In the genomic region with DNA sequence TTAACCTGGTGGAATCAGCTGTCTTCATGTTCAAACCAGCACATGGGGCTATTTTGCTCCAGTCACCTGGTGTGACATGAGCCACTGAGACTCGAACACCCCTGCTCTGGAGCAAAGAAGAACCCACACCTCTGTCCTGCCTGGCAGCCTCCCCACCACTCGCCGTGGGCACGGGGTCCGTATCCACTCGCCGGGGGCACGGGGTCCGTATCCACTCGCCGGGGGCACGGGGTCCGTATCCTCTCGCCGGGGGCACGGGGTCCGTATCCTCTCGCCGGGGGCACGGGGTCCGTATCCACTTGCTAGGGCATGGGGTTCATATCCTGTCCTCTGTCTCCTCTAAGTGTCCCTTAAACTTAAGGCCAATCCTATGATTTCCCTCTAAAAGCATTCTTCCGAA, we compare ENCODE assay signal across 24 cellular contexts.
A peak's percentile ranks its signal among the peaks of the same experiment; 100 is the strongest.
DNase-seq lines count a peak whose midpoint lies in the region; ATAC-seq, FAIRE-seq and TF ChIP-seq lines count a peak whose summit lies in the region.
"Had no signal": no experiment of that assay in that cellular context is flagged by ENCODE, and none has a peak within 500 bp of the region (broad histone marks: within the 10 kb centered on the region; RNA-seq: fewer than 3 reads in every experiment).

No MANE protein-coding gene starts in this region.

- BruUV-seq in HepG2 (replicated peaks; lab: Mats Ljungman, UMichigan): no TSS peak

- H3K36me3 ChIP-seq in HepG2 (replicated peaks in 1 of 2; ENCODE audit: control insufficient read depth in 1 of 2, insufficient read depth in 2 of 2, low read length in 2 of 2): no peaks in the 10 kb centered on the region
- no peaks in the 10 kb centered on the region for H3K36me3 ChIP-seq in right lobe of liver
- H3K36me3 ChIP-seq in kidney (ENCODE audit: control insufficient read depth in 1 of 2, insufficient read depth in 2 of 2, low read length in 2 of 2): no peaks in the 10 kb centered on the region
- H3K36me3 ChIP-seq: BLaER1 had no signal

- H3K36me3 Mint-ChIP-seq in type B pancreatic cell: no peaks in the 10 kb centered on the region
- H3K36me3 Mint-ChIP-seq: CD4-positive, CD25-positive, alpha-beta regulatory T cell had no signal

- H3K4me3 Mint-ChIP-seq in type B pancreatic cell: no peak overlapping the region
- H3K4me3 Mint-ChIP-seq: CD4-positive, CD25-positive, alpha-beta regulatory T cell had no signal

- H3K9me3 ChIP-seq in HepG2 (ENCODE audit: low read length) (no peaks in the 10 kb centered on the region), right lobe of liver (no peaks in the 10 kb centered on the region), kidney (ENCODE audit: control insufficient read depth in 1 of 2, low read length in 2 of 2) (peaks cover 0 to 4% of the 10 kb centered on the region in 2 donors)

- no peak overlapping the region for H3K27ac Mint-ChIP-seq in type B pancreatic cell
- H3K27ac Mint-ChIP-seq: CD4-positive, CD25-positive, alpha-beta regulatory T cell had no signal

- no peaks in the 10 kb centered on the region for H3K79me2 ChIP-seq in HepG2 (ENCODE audit: insufficient read depth, low read length)

- DNase-seq in HepG2 (ENCODE audit: low spot score) (no peak), right lobe of liver (no peak), kidney (peak; percentile 33), sciatic nerve (ENCODE audit: low spot score) (peak; percentile 38), type B pancreatic cell (ENCODE audit: extremely low spot score, unreplicated experiment) (peak; percentile 45), occipital lobe (lab: John Stamatoyannopoulos, UW) (no peak)
- DNase-seq: CD4-positive, CD25-positive, alpha-beta regulatory T cell; Kasumi-1; NCI-H1436; NCI-H187; NCI-H2081 treated with DMSO at 0.1 percent for 48 hours; NCI-H2171; NCI-H226 had no signal

- TF ChIP-seq CTCF in HepG2 (CRISPR knock-in tag; IDR thresholded peaks at IDR 0.05) (no peak), right lobe of liver (IDR thresholded peaks at IDR 0.05) (no peak), kidney (IDR thresholded peaks at IDR 0.05; ENCODE audit: borderline replicate concordance, extremely low read depth, insufficient read depth) (no peak), type B pancreatic cell (conservative IDR thresholded peaks at IDR 0.05) (no peak)

- H3K4me1 ChIP-seq in HepG2 (ENCODE audit: insufficient read depth, low read length): peaks cover 48% of the 10 kb centered on the region
- no peaks in the 10 kb centered on the region for H3K4me1 ChIP-seq in right lobe of liver
- no peaks in the 10 kb centered on the region for H3K4me1 ChIP-seq in kidney (ENCODE audit: control insufficient read depth in 1 of 2, insufficient read depth in 1 of 2, low read depth in 1 of 2, low read length in 2 of 2)

- H3K27me3 ChIP-seq in HepG2 (ENCODE audit: control insufficient read depth in 1 of 2, insufficient read depth in 2 of 2, low read length in 2 of 2) (peaks cover 0 to 3% of the 10 kb centered on the region in 2 experiments; a peak in 1 of 5 replicates), right lobe of liver (no peaks in the 10 kb centered on the region)
- H3K27me3 ChIP-seq: BLaER1 had no signal

- TF ChIP-seq EP300 in HepG2 (IDR thresholded peaks at IDR 0.05; ENCODE audit: low read depth in 2 of 2, low read length in 2 of 2) (no peak), HepG2 (CRISPR knock-in tag; IDR thresholded peaks at IDR 0.05; ENCODE audit: borderline replicate concordance) (no peak)

- H3K27ac ChIP-seq in HepG2 (ENCODE audit: extremely low read length, insufficient read depth, low read length): peak overlapping the region; percentile 65
- H3K27ac ChIP-seq in right lobe of liver: no peak overlapping the region
- H3K27ac ChIP-seq in kidney (ENCODE audit: low read depth in 2 of 2, low read length in 2 of 2): no peak overlapping the region
- H3K27ac ChIP-seq: BLaER1, RWPE1, SK-N-MC had no signal

- POLR2A ChIA-PET in HepG2 (lab: Yijun Ruan, JAX): no interaction called here

- WGBS in HepG2 (ENCODE audit: low lambda C conversion rate): 71% methylated on average over 7 of the region's 22 CpGs
- WGBS in right lobe of liver (ENCODE audit: insufficient coverage, low coverage, low lambda C conversion rate, missing lambda C conversion rate): 36% methylated on average over 2 of the region's 22 CpGs

- H3K27me3 Mint-ChIP-seq in type B pancreatic cell: no peaks in the 10 kb centered on the region

- TF ChIP-seq POLR2A in HepG2 (IDR thresholded peaks at IDR 0.05; ENCODE audit: insufficient read depth in 1 of 2, low read depth in 2 of 2, low read length in 2 of 2) (no peak), right lobe of liver (IDR thresholded peaks at IDR 0.05) (no peak)

- peaks cover 4% of the 10 kb centered on the region for H3K9me3 Mint-ChIP-seq in type B pancreatic cell

- ATAC-seq in HepG2 (peak; percentile 4), right lobe of liver (no peak), sciatic nerve (no peak), GM18858 (IDR thresholded peaks at IDR 0.05; ENCODE audit: unreplicated experiment) (no peak), GM18909 (IDR thresholded peaks at IDR 0.05; ENCODE audit: poor library complexity, unreplicated experiment) (no peak)
- ATAC-seq: Panc1 had no signal

- no peak overlapping the region for H2AFZ ChIP-seq in HepG2 (ENCODE audit: low read length)

- peaks cover 12% of the 10 kb centered on the region; the same call in 1 of the 2 replicates for H4K20me1 ChIP-seq in HepG2 (ENCODE audit: insufficient read depth, low read length)
- H4K20me1 ChIP-seq: BLaER1 had no signal

- peaks cover 19% of the 10 kb centered on the region for H3K4me1 Mint-ChIP-seq in type B pancreatic cell (ENCODE audit: unreplicated experiment)
- H3K4me1 Mint-ChIP-seq: CD4-positive, CD25-positive, alpha-beta regulatory T cell had no signal

- H3K4me2 ChIP-seq in HepG2 (ENCODE audit: low read depth, low read length): peak overlapping the region; percentile 62
- H3K4me2 ChIP-seq: BLaER1 had no signal

- CTCF ChIA-PET in HepG2 (lab: Yijun Ruan, JAX; ENCODE audit: low intra/inter-chr PET ratio, low total read pairs): no interaction called here

- intact Hi-C loops in HepG2 (cut with micrococcal nuclease; ENCODE audit: unreplicated experiment): no loop called here
- intact Hi-C loops in right lobe of liver (cut with DNase I): no loop called here
- intact Hi-C loops in kidney (cut with DNase I): no loop called here
- intact Hi-C loops in sciatic nerve (cut with DNase I): no loop called here

- H3K4me3 ChIP-seq in HepG2 (replicated peaks in 1 of 3; ENCODE audit: insufficient read depth in 1 of 3, low read depth in 2 of 3, low read length in 3 of 3): peak overlapping the region in 2 of 3 experiments; percentile 16 to 53; a peak in 1 of 6 replicates
- no peak overlapping the region for H3K4me3 ChIP-seq in right lobe of liver
- no peak overlapping the region for H3K4me3 ChIP-seq in kidney (ENCODE audit: low read length in 2 of 2)
- H3K4me3 ChIP-seq: BLaER1, K562, SK-N-MC had no signal

- TF ChIP-seq RAD21 in HepG2 (CRISPR knock-in tag; IDR thresholded peaks at IDR 0.05): no peak

- H3K9ac ChIP-seq in HepG2 (ENCODE audit: insufficient read depth, low read depth, low read length) (no peak overlapping the region; the same call in 1 of the 2 replicates), kidney (ENCODE audit: low read length in 2 of 2) (no peak overlapping the region)
- H3K9ac ChIP-seq: BLaER1 had no signal

- in situ Hi-C loops in HepG2 (cut with HindIII; ENCODE audit: extremely low pct_ligation_motif_present, low pct_unique_long_range_greater_than_20kb): no loop called here

- FAIRE-seq in HepG2 (lab: Jason Lieb, UNC) (no peak), kidney (lab: Jason Lieb, UNC) (no peak)
- FAIRE-seq: A204.1, G401.6, GM12891, H54, K562 had no signal

TF ChIP-seq in HepG2, 621 proteins besides CTCF, POLR2A, EP300 and RAD21:
- TF ChIP-seq MIER3 (CRISPR knock-in tag; IDR thresholded peaks at IDR 0.05; ENCODE audit: borderline replicate concordance) (no peak), ZZZ3 (CRISPR knock-in tag; IDR thresholded peaks at IDR 0.05; ENCODE audit: borderline replicate concordance) (0 out of 2 replicates have a peak, but pooled peaks have one; percentile 17), ZNF543 (CRISPR knock-in tag; IDR thresholded peaks at IDR 0.05) (0 out of 2 replicates have a peak, but pooled peaks have one; percentile 17), GTF3A (CRISPR knock-in tag; conservative IDR thresholded peaks at IDR 0.05) (0 out of 2 replicates have a peak, but pooled peaks have one; percentile 26), IRF1 (CRISPR knock-in tag; IDR thresholded peaks at IDR 0.05; ENCODE audit: low read depth) (no peak), ZNF317 (CRISPR knock-in tag; IDR thresholded peaks at IDR 0.05) (0 out of 2 replicates have a peak, but pooled peaks have one; percentile 9), FOSL1 (CRISPR knock-in tag; IDR thresholded peaks at IDR 0.05; ENCODE audit: borderline replicate concordance) (no peak)

Comparison
In these comparisons a context has a peak if more than half of its experiments do, and no peak if none do; other contexts are left out.
1. H3K4me3 ChIP-seq: peak in HepG2 (2 of 3); none in right lobe of liver (0 of 3) and kidney (0 of 2).
2. DNase-seq: peak in kidney (single experiment), sciatic nerve (single experiment) and type B pancreatic cell (single experiment); none in HepG2 (single experiment), right lobe of liver (0 of 3) and occipital lobe (single experiment).